Comparison of ENCODE assay signal across 28 cellular contexts in the genomic region with DNA sequence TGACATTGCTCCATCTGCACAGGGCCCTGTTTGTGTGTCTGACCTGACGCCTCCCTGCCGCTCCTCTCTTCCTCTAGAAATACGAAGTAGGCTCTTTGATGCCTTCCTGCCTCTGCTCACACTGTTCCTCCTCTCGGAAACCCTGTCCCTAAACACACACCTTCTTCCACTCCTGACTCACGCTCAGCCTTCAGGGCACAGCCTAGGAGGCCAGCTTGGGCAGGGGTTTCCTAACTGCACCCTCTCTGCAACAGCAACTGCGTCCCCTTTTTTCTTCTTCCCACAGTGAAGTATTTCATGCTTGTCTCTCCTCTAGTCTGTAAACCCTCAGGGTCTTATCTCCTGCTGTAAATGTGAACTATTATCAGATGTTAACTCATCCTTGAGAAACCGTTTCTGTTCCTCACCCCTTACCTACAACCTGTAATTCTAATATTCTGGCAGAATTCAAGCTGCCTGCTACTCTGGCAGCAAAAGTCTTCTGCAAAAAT.
DNase-seq lines count a peak whose midpoint lies in the region; ATAC-seq, FAIRE-seq and TF ChIP-seq lines count a peak whose summit lies in the region.
"Had no signal": no experiment of that assay in that cellular context is flagged by ENCODE, and none has a peak within 500 bp of the region (broad histone marks: within the 10 kb centered on the region; RNA-seq: fewer than 3 reads in every experiment).

No MANE protein-coding gene starts in this region.

- TF ChIP-seq RAD21 in A549 (conservative IDR thresholded peaks at IDR 0.05 in 1 of 2, IDR thresholded peaks at IDR 0.05 in 1 of 2) (no peak), K562 (CRISPR knock-in tag; conservative IDR thresholded peaks at IDR 0.05 in 1 of 2, IDR thresholded peaks at IDR 0.05 in 1 of 2) (no peak)

- H3K9ac ChIP-seq in K562 (ENCODE audit: insufficient read depth in 1 of 2, low read depth in 2 of 2, low read length in 2 of 2): no peak overlapping the region

- POLR2A ChIA-PET in A549 (lab: Yijun Ruan, JAX) (no interaction called here), K562 (lab: Yijun Ruan, JAX) (interaction anchor here (1.4 kb wide), 1 partner anchor 10 kb away, joined by 5 read pairs; no protein-coding TSS in a partner anchor)

- peaks cover 27% of the 10 kb centered on the region for H3K36me3 Mint-ChIP-seq in osteocyte (ENCODE audit: unreplicated experiment)
- H3K36me3 Mint-ChIP-seq: immature natural killer cell; naive thymus-derived CD4-positive, alpha-beta T cell; stimulated activated effector memory CD8-positive, alpha-beta T cell treated with anti-CD3 and anti-CD28 coated beads, Interleukin-12 subunit alpha, Interleukin-12 subunit beta, amount 100 ng/mL, for 72 hours had no signal

- CTCF ChIA-PET in A549 (lab: Yijun Ruan, JAX) (interaction anchor here (1.2 kb wide), 2 partner anchors 11 to 32 kb away, joined by 3 read pairs; no protein-coding TSS in a partner anchor), K562 (lab: Yijun Ruan, JAX; ENCODE audit: low intra/inter-chr PET ratio) (no interaction called here)

- H3K9me3 ChIP-seq in A549: no peaks in the 10 kb centered on the region
- no peaks in the 10 kb centered on the region for H3K9me3 ChIP-seq in K562 (replicated peaks; ENCODE audit: control insufficient read depth, insufficient read depth, low read depth, low read length)
- no peaks in the 10 kb centered on the region for H3K9me3 ChIP-seq in upper lobe of left lung
- H3K9me3 ChIP-seq: vagina had no signal

- H3K36me3 ChIP-seq in K562 (ENCODE audit: control insufficient read depth, insufficient read depth, low read length) (no peaks in the 10 kb centered on the region), upper lobe of left lung (no peaks in the 10 kb centered on the region)
- H3K36me3 ChIP-seq: vagina had no signal

- H3K4me2 ChIP-seq in A549 (peak overlapping the region; percentile 83; the same call in 1 of the 3 replicates), K562 (ENCODE audit: insufficient read depth, low read length) (no peak overlapping the region; the same call in 1 of the 2 replicates)

- H2AFZ ChIP-seq in K562 (ENCODE audit: low read depth, low read length): no peak overlapping the region

- H3K27me3 ChIP-seq in K562 (ENCODE audit: control insufficient read depth in 2 of 2, insufficient read depth in 2 of 2, low read length in 2 of 2) (no peaks in the 10 kb centered on the region), upper lobe of left lung (no peaks in the 10 kb centered on the region)
- H3K27me3 ChIP-seq: vagina had no signal

- peaks cover 3% of the 10 kb centered on the region; the same call in 1 of the 3 replicates for H3K79me2 ChIP-seq in K562 (ENCODE audit: control insufficient read depth, insufficient read depth, low read length)

- FAIRE-seq in A549 (lab: Jason Lieb, UNC) (no peak), K562 (lab: Jason Lieb, UNC) (peak; percentile 26)
- FAIRE-seq: endothelial cell of umbilical vein, GM19239 had no signal

- H3K27ac Mint-ChIP-seq in osteocyte (ENCODE audit: unreplicated experiment): peak overlapping the region; percentile 35
- H3K27ac Mint-ChIP-seq: activated CD4-positive, alpha-beta memory T cell treated with anti-CD3 and anti-CD28 coated beads, Interleukin-2, amount 10 ng/mL, durations not matched to agents 7 days and 5 days; activated T-helper 17 cell treated with anti-CD3 and anti-CD28 coated beads, Interleukin-2, amount 50 U/mL, for 72 hours; CD4-positive, alpha-beta T cell; immature natural killer cell; naive thymus-derived CD4-positive, alpha-beta T cell; stimulated activated effector memory CD8-positive, alpha-beta T cell treated with anti-CD3 and anti-CD28 coated beads, Interleukin-12 subunit alpha, Interleukin-12 subunit beta, amount 100 ng/mL, for 72 hours had no signal

- H3K9me1 ChIP-seq in K562 (ENCODE audit: control insufficient read depth, insufficient read depth, low read length): no peaks in the 10 kb centered on the region

- peak overlapping the region in 1 of 2 experiments; percentile 43; a peak in 1 of 6 replicates for H3K27ac ChIP-seq in A549
- H3K27ac ChIP-seq in K562 (ENCODE audit: extremely low read depth, low read depth, low read length): no peak overlapping the region
- H3K27ac ChIP-seq in upper lobe of left lung: peak overlapping the region in 1 of 4 donors; percentile 43
- H3K27ac ChIP-seq: vagina had no signal

- H3K4me1 Mint-ChIP-seq in osteocyte (ENCODE audit: unreplicated experiment): peaks cover 83% of the 10 kb centered on the region
- H3K4me1 Mint-ChIP-seq: activated CD4-positive, alpha-beta memory T cell treated with anti-CD3 and anti-CD28 coated beads, Interleukin-2, amount 10 ng/mL, durations not matched to agents 7 days and 5 days; activated T-helper 17 cell treated with anti-CD3 and anti-CD28 coated beads, Interleukin-2, amount 50 U/mL, for 72 hours; immature natural killer cell; stimulated activated effector memory CD8-positive, alpha-beta T cell treated with anti-CD3 and anti-CD28 coated beads, Interleukin-12 subunit alpha, Interleukin-12 subunit beta, amount 100 ng/mL, for 72 hours had no signal

- H3K4me1 ChIP-seq in A549: peaks cover 42% of the 10 kb centered on the region
- H3K4me1 ChIP-seq in K562 (replicated peaks in 1 of 2; ENCODE audit: control insufficient read depth in 2 of 2, insufficient read depth in 2 of 2, low read length in 2 of 2): peaks cover 14 to 29% of the 10 kb centered on the region in 2 experiments
- H3K4me1 ChIP-seq in upper lobe of left lung: peaks cover 60 to 84% (median 71%) of the 10 kb centered on the region in 4 donors

- no peak for TF ChIP-seq CTCF in A549 (IDR thresholded peaks at IDR 0.05)
- no peak for TF ChIP-seq CTCF in K562 (IDR thresholded peaks at IDR 0.05 in 2 of 3, conservative IDR thresholded peaks at IDR 0.05 in 1 of 3; ENCODE audit: insufficient read depth in 2 of 3, low read depth in 1 of 3, low read length in 3 of 3)
- TF ChIP-seq CTCF in osteocyte (IDR thresholded peaks at IDR 0.05): no peak
- no peak for TF ChIP-seq CTCF in upper lobe of left lung (IDR thresholded peaks at IDR 0.05)

- ATAC-seq in A549 (no peak), K562 (no peak), left lobe of liver (peak; percentile 35), upper lobe of left lung (ENCODE audit: low FRiP score in 2 of 2) (no peak), GM18861 (IDR thresholded peaks at IDR 0.05; ENCODE audit: unreplicated experiment) (no peak)
- ATAC-seq: activated T-helper 17 cell treated with anti-CD3 and anti-CD28 coated beads, Interleukin-2, amount 50 U/mL, for 72 hours; left colon; naive thymus-derived CD4-positive, alpha-beta T cell; Panc1; stimulated activated effector memory CD8-positive, alpha-beta T cell treated with anti-CD3 and anti-CD28 coated beads, Interleukin-12 subunit alpha, Interleukin-12 subunit beta, amount 100 ng/mL, for 72 hours had no signal

- peaks cover 3% of the 10 kb centered on the region for H4K20me1 ChIP-seq in K562 (replicated peaks; ENCODE audit: control insufficient read depth, insufficient read depth, low read length)

- in situ Hi-C loops in K562 (cut with MboI): no loop called here

- no peaks in the 10 kb centered on the region for H3K9me3 Mint-ChIP-seq in osteocyte (ENCODE audit: unreplicated experiment)
- H3K9me3 Mint-ChIP-seq: activated CD4-positive, alpha-beta memory T cell treated with anti-CD3 and anti-CD28 coated beads, Interleukin-2, amount 10 ng/mL, durations not matched to agents 7 days and 5 days; activated T-helper 17 cell treated with anti-CD3 and anti-CD28 coated beads, Interleukin-2, amount 50 U/mL, for 72 hours; CD4-positive, alpha-beta T cell; immature natural killer cell; naive thymus-derived CD4-positive, alpha-beta T cell; stimulated activated effector memory CD8-positive, alpha-beta T cell treated with anti-CD3 and anti-CD28 coated beads, Interleukin-12 subunit alpha, Interleukin-12 subunit beta, amount 100 ng/mL, for 72 hours had no signal

- TF ChIP-seq POLR2A in A549 (IDR thresholded peaks at IDR 0.05; ENCODE audit: low read length) (no peak), K562 (conservative IDR thresholded peaks at IDR 0.05) (no peak), upper lobe of left lung (IDR thresholded peaks at IDR 0.05) (no peak)

- BruUV-seq in K562 (replicated peaks; lab: Mats Ljungman, UMichigan): no TSS peak

- no peaks in the 10 kb centered on the region for H3K27me3 Mint-ChIP-seq in osteocyte (ENCODE audit: unreplicated experiment)

- H3K4me3 ChIP-seq in A549 (no peak overlapping the region), K562 (no peak overlapping the region), upper lobe of left lung (no peak overlapping the region)
- H3K4me3 ChIP-seq: vagina had no signal

- no peak for TF ChIP-seq EP300 in A549 (IDR thresholded peaks at IDR 0.05)
- TF ChIP-seq EP300 in K562 (IDR thresholded peaks at IDR 0.05; ENCODE audit: low read length): no peak
- TF ChIP-seq EP300 in upper lobe of left lung (IDR thresholded peaks at IDR 0.05): no peak

- intact Hi-C loops in K562 (cut with micrococcal nuclease): no loop called here

- DNase-seq in A549 (ENCODE audit: low read depth in 1 of 2, low spot score in 1 of 2) (no peak), K562 (ENCODE audit: extremely low read depth in 1 of 4, low spot score in 3 of 4) (no peak), left lobe of liver (ENCODE audit: low spot score) (no peak), osteocyte (ENCODE audit: extremely low spot score, unreplicated experiment) (no peak), upper lobe of left lung (no peak), NCI-H2227 treated with DMSO at 0.1 percent for 48 hours (lab: John Stamatoyannopoulos, UW) (no peak), DMS79 (lab: John Stamatoyannopoulos, UW) (no peak)
- DNase-seq: activated CD4-positive, alpha-beta memory T cell treated with anti-CD3 and anti-CD28 coated beads, Interleukin-2, amount 10 ng/mL, durations not matched to agents 7 days and 5 days; activated CD8-positive, alpha-beta memory T cell treated with anti-CD3 and anti-CD28 coated beads, Interleukin-2, amount 50 U/mL, for 4 hours; activated naive CD4-positive, alpha-beta T cell treated with anti-CD3 and anti-CD28 coated beads, Interleukin-2, amount 50 U/mL, for 16 hours; amniotic stem cell; CD4-positive, alpha-beta T cell; EL; hypothalamus; immature natural killer cell; left colon; naive thymus-derived CD4-positive, alpha-beta T cell; NCI-H1436; NCI-H774; occipital lobe; SHP77 treated with DMSO at 0.1 percent for 48 hours had no signal

- 85% methylated on average over 7 of the region's 7 CpGs for WGBS in A549 (ENCODE audit: missing lambda C conversion rate)
- WGBS in K562 (ENCODE audit: insufficient coverage, low coverage, missing lambda C conversion rate): 18% methylated on average over 4 of the region's 7 CpGs
- WGBS in upper lobe of left lung, 2 donors: 60 to 66% methylated on average over 6 to 7 of the region's 7 CpGs

- no peak overlapping the region for H3K4me3 Mint-ChIP-seq in osteocyte (ENCODE audit: unreplicated experiment)
- H3K4me3 Mint-ChIP-seq: activated CD4-positive, alpha-beta memory T cell treated with anti-CD3 and anti-CD28 coated beads, Interleukin-2, amount 10 ng/mL, durations not matched to agents 7 days and 5 days; activated T-helper 17 cell treated with anti-CD3 and anti-CD28 coated beads, Interleukin-2, amount 50 U/mL, for 72 hours; CD4-positive, alpha-beta T cell; immature natural killer cell; naive thymus-derived CD4-positive, alpha-beta T cell; stimulated activated effector memory CD8-positive, alpha-beta T cell treated with anti-CD3 and anti-CD28 coated beads, Interleukin-12 subunit alpha, Interleukin-12 subunit beta, amount 100 ng/mL, for 72 hours had no signal
